2 cellular contexts compared by ENCODE assay signal in the genomic region with DNA sequence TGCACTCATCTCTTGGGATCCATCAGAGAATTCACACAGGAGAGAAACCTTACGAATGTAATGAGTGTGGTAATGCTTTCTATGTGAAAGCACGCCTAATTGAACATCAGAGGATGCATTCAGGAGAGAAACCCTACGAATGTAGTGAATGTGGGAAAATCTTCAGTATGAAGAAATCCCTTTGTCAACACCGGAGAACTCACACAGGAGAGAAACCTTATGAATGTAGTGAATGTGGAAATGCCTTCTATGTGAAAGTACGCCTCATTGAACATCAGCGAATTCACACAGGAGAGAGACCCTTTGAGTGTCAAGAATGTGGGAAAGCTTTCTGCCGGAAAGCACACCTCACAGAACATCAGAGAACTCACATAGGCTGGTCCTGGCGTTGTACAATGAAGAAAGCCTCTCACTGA.
TF ChIP-seq lines count a peak whose summit lies in the region.

No MANE protein-coding gene starts in this region.

TF ChIP-seq in HCT116, 20 proteins besides CTCF, POLR2A, EP300 and RAD21:
- TF ChIP-seq CEBPB (IDR thresholded peaks at IDR 0.05; ENCODE audit: low read depth) (no peak), ZNF274 (IDR thresholded peaks at IDR 0.05; ENCODE audit: low read depth, low read length) (peak; percentile 75), EGR1 (IDR thresholded peaks at IDR 0.05; ENCODE audit: low read depth) (no peak)
- TF ChIP-seq, protein P1, sequence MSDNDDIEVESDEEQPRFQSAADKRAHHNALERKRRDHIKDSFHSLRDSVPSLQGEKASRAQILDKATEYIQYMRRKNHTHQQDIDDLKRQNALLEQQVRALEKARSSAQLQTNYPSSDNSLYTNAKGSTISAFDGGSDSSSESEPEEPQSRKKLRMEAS (IDR thresholded peaks at IDR 0.05), result no peak

TF ChIP-seq in K562, 482 proteins besides CTCF, POLR2A, EP300 and RAD21:
- TF ChIP-seq ZNF75A (CRISPR knock-in tag; IDR thresholded peaks at IDR 0.05), result peak; percentile 74; the same call in 1 of the 2 replicates
- TF ChIP-seq PTRF (tag; IDR thresholded peaks at IDR 0.05), result no peak
- peak; percentile 76; the same call in 1 of the 2 replicates for TF ChIP-seq TRIM28 (IDR thresholded peaks at IDR 0.05)
- TF ChIP-seq ZNF274 (IDR thresholded peaks at IDR 0.05; ENCODE audit: borderline replicate concordance, low read depth, low read length), result peak; percentile 96
